1 cellular context compared by ENCODE assay signal in genomic region chr5:181160144-181160754, GRCh38.
TF ChIP-seq lines count a peak whose summit lies in the region.

No MANE protein-coding gene starts in this region.

TF ChIP-seq in GM12878, 131 proteins besides CTCF, POLR2A, EP300 and RAD21 (continued from another document):
- TF ChIP-seq ATF2 (IDR thresholded peaks at IDR 0.05; ENCODE audit: low read length) (no peak), DPF2 (IDR thresholded peaks at IDR 0.05) (0 out of 2 replicates have a peak, but pooled peaks have one; percentile 39), BHLHE40 (IDR thresholded peaks at IDR 0.05; ENCODE audit: borderline replicate concordance in 1 of 2, low read depth in 2 of 2, low read length in 1 of 2) (peak in 1 of 2 experiments; percentile 58; a peak in 1 of 4 replicates), JUNB (IDR thresholded peaks at IDR 0.05) (0 out of 2 replicates have a peak, but pooled peaks have one; percentile 10), WRNIP1 (IDR thresholded peaks at IDR 0.05; ENCODE audit: borderline replicate concordance, low read depth, low read length) (no peak), STAT3 (IDR thresholded peaks at IDR 0.05; ENCODE audit: low read depth, low read length) (no peak), SPI1 (IDR thresholded peaks at IDR 0.05; ENCODE audit: borderline replicate concordance, insufficient read depth, low read depth, low read length) (no peak), RUNX3 (IDR thresholded peaks at IDR 0.05; ENCODE audit: low read length) (0 out of 2 replicates have a peak, but pooled peaks have one; percentile 17), CREB1 (IDR thresholded peaks at IDR 0.05; ENCODE audit: low read depth) (peak; percentile 80), CHD2 (IDR thresholded peaks at IDR 0.05; ENCODE audit: borderline replicate concordance, low read depth, low read length) (no peak), KDM1A (IDR thresholded peaks at IDR 0.05; ENCODE audit: borderline replicate concordance) (no peak), CBX5 (IDR thresholded peaks at IDR 0.05; ENCODE audit: low read depth) (no peak), IKZF2 (IDR thresholded peaks at IDR 0.05) (peak in 1 of 2 experiments; percentile 33; a peak in 1 of 4 replicates), SRF (IDR thresholded peaks at IDR 0.05; ENCODE audit: low read depth in 2 of 2, low read length in 2 of 2) (no peak), SMARCA5 (IDR thresholded peaks at IDR 0.05) (peak; percentile 75; the same call in 1 of the 2 replicates), NBN (IDR thresholded peaks at IDR 0.05) (0 out of 2 replicates have a peak, but pooled peaks have one; percentile 50), IKZF1 (conservative IDR thresholded peaks at IDR 0.05) (peak; percentile 39; the same call in 1 of the 2 replicates), HDGF (IDR thresholded peaks at IDR 0.05) (peak; percentile 71; the same call in 1 of the 2 replicates), ZNF687 (IDR thresholded peaks at IDR 0.05) (peak; percentile 46; the same call in 1 of the 2 replicates), NR2C1 (IDR thresholded peaks at IDR 0.05) (no peak), RELA (IDR thresholded peaks at IDR 0.05; ENCODE audit: borderline replicate concordance, partially characterized antibody) (no peak), PKNOX1 (IDR thresholded peaks at IDR 0.05) (0 out of 2 replicates have a peak, but pooled peaks have one; percentile 10), ATF7 (IDR thresholded peaks at IDR 0.05; ENCODE audit: low read depth) (peak; percentile 74), NFIC (IDR thresholded peaks at IDR 0.05; ENCODE audit: low read depth, low read length) (no peak), PRDM15 (CRISPR knock-in tag; IDR thresholded peaks at IDR 0.05) (no peak), CREM (IDR thresholded peaks at IDR 0.05; ENCODE audit: low read depth) (peak; percentile 71; the same call in 1 of the 2 replicates), NR2C2 (IDR thresholded peaks at IDR 0.05; ENCODE audit: borderline replicate concordance, control insufficient read depth, insufficient read length, low read depth) (no peak), CEBPB (IDR thresholded peaks at IDR 0.05; ENCODE audit: borderline replicate concordance in 1 of 2, low read depth in 2 of 2, low read length in 2 of 2) (no peak), RFX5 (IDR thresholded peaks at IDR 0.05; ENCODE audit: low read depth, low read length) (no peak)
